In genomic region chr17:69441179-69441578, GRCh38 we compare ENCODE assay signal across 2 cellular contexts.
TF ChIP-seq lines count a peak whose summit lies in the region.

No MANE protein-coding gene starts in this region.

TF ChIP-seq in SK-N-SH, 30 proteins besides CTCF, POLR2A, EP300 and RAD21 (continued from another document):
- TF ChIP-seq MAX (IDR thresholded peaks at IDR 0.05; ENCODE audit: low read depth) (no peak), FOSL2 (IDR thresholded peaks at IDR 0.05; ENCODE audit: borderline replicate concordance, low read depth) (no peak), USF1 (IDR thresholded peaks at IDR 0.05; ENCODE audit: borderline replicate concordance, low read depth) (no peak), NFIC (IDR thresholded peaks at IDR 0.05; ENCODE audit: borderline replicate concordance) (no peak), MEF2A (IDR thresholded peaks at IDR 0.05; ENCODE audit: borderline replicate concordance, low read depth) (no peak), MXI1 (IDR thresholded peaks at IDR 0.05; ENCODE audit: low read depth, low read length) (no peak), IRF3 (IDR thresholded peaks at IDR 0.05; ENCODE audit: low read depth, low read length) (no peak), TAF1 (IDR thresholded peaks at IDR 0.05; ENCODE audit: borderline replicate concordance, low read depth, low read length) (no peak)

TF ChIP-seq in H1, 55 proteins besides CTCF, POLR2A, EP300 and RAD21 (continued from another document):
- TF ChIP-seq HDAC2 (IDR thresholded peaks at IDR 0.05; ENCODE audit: borderline replicate concordance in 1 of 2, low read depth in 2 of 2, low read length in 2 of 2) = no peak
- no peak for TF ChIP-seq NRF1 (IDR thresholded peaks at IDR 0.05; ENCODE audit: low read depth, low read length)
- no peak for TF ChIP-seq FOSL1 (IDR thresholded peaks at IDR 0.05; ENCODE audit: insufficient read depth, low read depth, low read length)
- no peak for TF ChIP-seq MAFK (IDR thresholded peaks at IDR 0.05; ENCODE audit: low read depth, low read length)
- no peak for TF ChIP-seq BACH1 (IDR thresholded peaks at IDR 0.05; ENCODE audit: low read length)
- TF ChIP-seq CEBPB (IDR thresholded peaks at IDR 0.05; ENCODE audit: low read depth, low read length) = no peak
- TF ChIP-seq YY1 (IDR thresholded peaks at IDR 0.05; ENCODE audit: low read depth, low read length) = no peak
- TF ChIP-seq TCF12 (IDR thresholded peaks at IDR 0.05; ENCODE audit: low read depth, low read length) = no peak
- TF ChIP-seq CHD2 (IDR thresholded peaks at IDR 0.05; ENCODE audit: low read length) = no peak
- TF ChIP-seq CHD7 (IDR thresholded peaks at IDR 0.05; ENCODE audit: insufficient replicate concordance, low read length) = no peak
- no peak for TF ChIP-seq TEAD4 (IDR thresholded peaks at IDR 0.05; ENCODE audit: low read depth, low read length)
- TF ChIP-seq SIRT6 (IDR thresholded peaks at IDR 0.05; ENCODE audit: low read length) = no peak
